ENCODE assay signal across 1 cellular context in the genomic region with DNA sequence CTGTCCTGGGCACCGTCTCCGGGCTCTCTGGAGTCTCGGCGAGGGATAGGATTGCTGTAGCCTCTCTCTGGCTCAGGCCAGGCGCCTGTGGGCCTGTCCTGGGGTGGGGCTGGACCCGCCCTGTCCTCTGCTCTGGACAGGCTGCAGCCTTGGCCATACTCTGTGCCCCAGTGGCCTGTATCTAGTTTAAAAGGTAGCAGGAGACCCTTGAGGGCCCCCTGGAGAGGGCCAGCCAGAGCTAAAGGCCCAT.
TF ChIP-seq lines count a peak whose summit lies in the region.

No MANE protein-coding gene starts in this region.

TF ChIP-seq in H1, 55 proteins besides CTCF, POLR2A, EP300 and RAD21:
- TF ChIP-seq JUND (IDR thresholded peaks at IDR 0.05; ENCODE audit: low read length) (no peak), ASH2L (IDR thresholded peaks at IDR 0.05; ENCODE audit: low read length) (no peak), POLR2AphosphoS5 (IDR thresholded peaks at IDR 0.05; ENCODE audit: low read depth, low read length) (no peak), KDM1A (IDR thresholded peaks at IDR 0.05; ENCODE audit: borderline replicate concordance, low read length) (no peak), TEAD4 (IDR thresholded peaks at IDR 0.05; ENCODE audit: low read depth, low read length) (no peak), CHD1 (IDR thresholded peaks at IDR 0.05; ENCODE audit: low read depth, low read length) (no peak), NANOG (IDR thresholded peaks at IDR 0.05; ENCODE audit: insufficient read depth, low read depth, low read length, poor library complexity, severe bottlenecking) (no peak), SUZ12 (IDR thresholded peaks at IDR 0.05; ENCODE audit: low read length) (no peak), CEBPB (IDR thresholded peaks at IDR 0.05; ENCODE audit: low read depth, low read length) (no peak), TAF7 (optimal IDR thresholded peaks at IDR 0.05; ENCODE audit: borderline replicate concordance, low read depth, low read length) (no peak), SRF (IDR thresholded peaks at IDR 0.05; ENCODE audit: low read depth, low read length) (no peak), TBP (IDR thresholded peaks at IDR 0.05; ENCODE audit: low read depth, low read length) (no peak), CTBP2 (IDR thresholded peaks at IDR 0.05; ENCODE audit: borderline replicate concordance, insufficient read depth, insufficient read length, low read length) (no peak), SP1 (IDR thresholded peaks at IDR 0.05; ENCODE audit: low read depth, low read length) (no peak), SIRT6 (IDR thresholded peaks at IDR 0.05; ENCODE audit: low read length) (no peak), POU5F1 (IDR thresholded peaks at IDR 0.05; ENCODE audit: low read depth, low read length) (no peak)
- TF ChIP-seq, protein P1, sequence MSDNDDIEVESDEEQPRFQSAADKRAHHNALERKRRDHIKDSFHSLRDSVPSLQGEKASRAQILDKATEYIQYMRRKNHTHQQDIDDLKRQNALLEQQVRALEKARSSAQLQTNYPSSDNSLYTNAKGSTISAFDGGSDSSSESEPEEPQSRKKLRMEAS (IDR thresholded peaks at IDR 0.05) = no peak
- TF ChIP-seq, protein P2, sequence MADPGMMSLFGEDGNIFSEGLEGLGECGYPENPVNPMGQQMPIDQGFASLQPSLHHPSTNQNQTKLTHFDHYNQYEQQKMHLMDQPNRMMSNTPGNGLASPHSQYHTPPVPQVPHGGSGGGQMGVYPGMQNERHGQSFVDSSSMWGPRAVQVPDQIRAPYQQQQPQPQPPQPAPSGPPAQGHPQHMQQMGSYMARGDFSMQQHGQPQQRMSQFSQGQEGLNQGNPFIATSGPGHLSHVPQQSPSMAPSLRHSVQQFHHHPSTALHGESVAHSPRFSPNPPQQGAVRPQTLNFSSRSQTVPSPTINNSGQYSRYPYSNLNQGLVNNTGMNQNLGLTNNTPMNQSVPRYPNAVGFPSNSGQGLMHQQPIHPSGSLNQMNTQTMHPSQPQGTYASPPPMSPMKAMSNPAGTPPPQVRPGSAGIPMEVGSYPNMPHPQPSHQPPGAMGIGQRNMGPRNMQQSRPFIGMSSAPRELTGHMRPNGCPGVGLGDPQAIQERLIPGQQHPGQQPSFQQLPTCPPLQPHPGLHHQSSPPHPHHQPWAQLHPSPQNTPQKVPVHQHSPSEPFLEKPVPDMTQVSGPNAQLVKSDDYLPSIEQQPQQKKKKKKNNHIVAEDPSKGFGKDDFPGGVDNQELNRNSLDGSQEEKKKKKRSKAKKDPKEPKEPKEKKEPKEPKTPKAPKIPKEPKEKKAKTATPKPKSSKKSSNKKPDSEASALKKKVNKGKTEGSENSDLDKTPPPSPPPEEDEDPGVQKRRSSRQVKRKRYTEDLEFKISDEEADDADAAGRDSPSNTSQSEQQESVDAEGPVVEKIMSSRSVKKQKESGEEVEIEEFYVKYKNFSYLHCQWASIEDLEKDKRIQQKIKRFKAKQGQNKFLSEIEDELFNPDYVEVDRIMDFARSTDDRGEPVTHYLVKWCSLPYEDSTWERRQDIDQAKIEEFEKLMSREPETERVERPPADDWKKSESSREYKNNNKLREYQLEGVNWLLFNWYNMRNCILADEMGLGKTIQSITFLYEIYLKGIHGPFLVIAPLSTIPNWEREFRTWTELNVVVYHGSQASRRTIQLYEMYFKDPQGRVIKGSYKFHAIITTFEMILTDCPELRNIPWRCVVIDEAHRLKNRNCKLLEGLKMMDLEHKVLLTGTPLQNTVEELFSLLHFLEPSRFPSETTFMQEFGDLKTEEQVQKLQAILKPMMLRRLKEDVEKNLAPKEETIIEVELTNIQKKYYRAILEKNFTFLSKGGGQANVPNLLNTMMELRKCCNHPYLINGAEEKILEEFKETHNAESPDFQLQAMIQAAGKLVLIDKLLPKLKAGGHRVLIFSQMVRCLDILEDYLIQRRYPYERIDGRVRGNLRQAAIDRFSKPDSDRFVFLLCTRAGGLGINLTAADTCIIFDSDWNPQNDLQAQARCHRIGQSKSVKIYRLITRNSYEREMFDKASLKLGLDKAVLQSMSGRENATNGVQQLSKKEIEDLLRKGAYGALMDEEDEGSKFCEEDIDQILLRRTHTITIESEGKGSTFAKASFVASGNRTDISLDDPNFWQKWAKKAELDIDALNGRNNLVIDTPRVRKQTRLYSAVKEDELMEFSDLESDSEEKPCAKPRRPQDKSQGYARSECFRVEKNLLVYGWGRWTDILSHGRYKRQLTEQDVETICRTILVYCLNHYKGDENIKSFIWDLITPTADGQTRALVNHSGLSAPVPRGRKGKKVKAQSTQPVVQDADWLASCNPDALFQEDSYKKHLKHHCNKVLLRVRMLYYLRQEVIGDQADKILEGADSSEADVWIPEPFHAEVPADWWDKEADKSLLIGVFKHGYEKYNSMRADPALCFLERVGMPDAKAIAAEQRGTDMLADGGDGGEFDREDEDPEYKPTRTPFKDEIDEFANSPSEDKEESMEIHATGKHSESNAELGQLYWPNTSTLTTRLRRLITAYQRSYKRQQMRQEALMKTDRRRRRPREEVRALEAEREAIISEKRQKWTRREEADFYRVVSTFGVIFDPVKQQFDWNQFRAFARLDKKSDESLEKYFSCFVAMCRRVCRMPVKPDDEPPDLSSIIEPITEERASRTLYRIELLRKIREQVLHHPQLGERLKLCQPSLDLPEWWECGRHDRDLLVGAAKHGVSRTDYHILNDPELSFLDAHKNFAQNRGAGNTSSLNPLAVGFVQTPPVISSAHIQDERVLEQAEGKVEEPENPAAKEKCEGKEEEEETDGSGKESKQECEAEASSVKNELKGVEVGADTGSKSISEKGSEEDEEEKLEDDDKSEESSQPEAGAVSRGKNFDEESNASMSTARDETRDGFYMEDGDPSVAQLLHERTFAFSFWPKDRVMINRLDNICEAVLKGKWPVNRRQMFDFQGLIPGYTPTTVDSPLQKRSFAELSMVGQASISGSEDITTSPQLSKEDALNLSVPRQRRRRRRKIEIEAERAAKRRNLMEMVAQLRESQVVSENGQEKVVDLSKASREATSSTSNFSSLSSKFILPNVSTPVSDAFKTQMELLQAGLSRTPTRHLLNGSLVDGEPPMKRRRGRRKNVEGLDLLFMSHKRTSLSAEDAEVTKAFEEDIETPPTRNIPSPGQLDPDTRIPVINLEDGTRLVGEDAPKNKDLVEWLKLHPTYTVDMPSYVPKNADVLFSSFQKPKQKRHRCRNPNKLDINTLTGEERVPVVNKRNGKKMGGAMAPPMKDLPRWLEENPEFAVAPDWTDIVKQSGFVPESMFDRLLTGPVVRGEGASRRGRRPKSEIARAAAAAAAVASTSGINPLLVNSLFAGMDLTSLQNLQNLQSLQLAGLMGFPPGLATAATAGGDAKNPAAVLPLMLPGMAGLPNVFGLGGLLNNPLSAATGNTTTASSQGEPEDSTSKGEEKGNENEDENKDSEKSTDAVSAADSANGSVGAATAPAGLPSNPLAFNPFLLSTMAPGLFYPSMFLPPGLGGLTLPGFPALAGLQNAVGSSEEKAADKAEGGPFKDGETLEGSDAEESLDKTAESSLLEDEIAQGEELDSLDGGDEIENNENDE (IDR thresholded peaks at IDR 0.05; ENCODE audit: insufficient replicate concordance, low read length) = no peak
